8 cellular contexts compared by ENCODE assay signal in the genomic region with DNA sequence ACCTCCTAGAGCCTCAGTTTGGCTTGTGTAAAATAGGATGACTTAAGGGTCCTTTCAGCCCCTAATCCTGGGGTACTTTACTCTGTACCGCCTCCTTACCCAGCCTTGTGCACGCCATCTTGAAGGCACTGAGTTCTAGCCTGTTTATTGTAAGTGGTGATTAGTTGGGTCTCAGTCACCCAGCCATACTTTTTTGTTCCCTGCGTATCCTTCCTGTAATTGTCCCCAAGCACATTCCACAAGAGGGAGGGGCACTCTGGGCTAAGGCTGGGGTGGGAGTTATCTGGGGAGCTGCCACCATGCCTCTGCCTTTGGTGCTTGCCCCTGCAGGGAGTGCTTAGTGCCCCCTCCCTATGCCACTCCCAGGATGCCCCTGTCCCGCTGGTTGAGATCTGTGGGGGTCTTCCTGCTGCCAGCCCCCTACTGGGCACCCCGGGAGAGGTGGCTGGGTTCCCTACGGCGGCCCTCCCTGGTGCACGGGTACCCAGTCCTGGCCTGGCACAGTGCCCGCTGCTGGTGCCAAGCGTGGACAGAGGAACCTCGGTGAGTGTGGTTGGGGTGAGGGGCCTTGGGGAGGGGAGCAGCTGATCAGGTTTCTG. TPM values are rescaled to one million over a fixed set of nuclear protein-coding genes. Genes with fewer than 3 reads are reported as not detected.
A peak's percentile ranks its signal among the peaks of the same experiment; 100 is the strongest.
DNase-seq lines count a peak whose midpoint lies in the region; ATAC-seq, FAIRE-seq and TF ChIP-seq lines count a peak whose summit lies in the region.

No MANE protein-coding gene starts in this region.

- H3K27ac Mint-ChIP-seq in Calu3 (ENCODE audit: unreplicated experiment): peak overlapping the region; percentile 97

- H3K27me3 ChIP-seq in bronchial epithelial cell (ENCODE audit: control insufficient read depth, insufficient read depth, low read length) (no peaks in the 10 kb centered on the region), lower lobe of right lung (ENCODE audit: low read depth) (no peaks in the 10 kb centered on the region), transverse colon (no peaks in the 10 kb centered on the region)

- peaks cover 53% of the 10 kb centered on the region for H3K4me1 Mint-ChIP-seq in Calu3 (ENCODE audit: low read depth, unreplicated experiment)

- no TSS peak for BruUV-seq in Calu3 (replicated peaks; lab: Mats Ljungman, UMichigan)

- TF ChIP-seq POLR2A in transverse colon (IDR thresholded peaks at IDR 0.05): no peak

- in situ Hi-C loops in transverse colon (cut with MboI; ENCODE audit: low pct_ligation_motif_present in 1 of 4, low pct_unique_long_range_greater_than_20kb in 1 of 4, low sequenced_read_pairs in 3 of 4): loop anchor here in 2 of 4 donors (10.0 kb wide), 1 partner anchor 55 kb away; the partner anchor contains the start of gene ENTREP3 (in 2 of the 2)

- CTCF ChIA-PET in Calu3 (lab: Charles Lee): no interaction called here

- peak overlapping the region; percentile 96 for H3K4me3 ChIP-seq in LNCaP clone FGC (ENCODE audit: low read depth, low read length)
- H3K4me3 ChIP-seq in bronchial epithelial cell (ENCODE audit: low read depth, low read length): peak overlapping the region; percentile 66
- peak overlapping the region; percentile 90 for H3K4me3 ChIP-seq in lower lobe of right lung
- H3K4me3 ChIP-seq in transverse colon: peak overlapping the region; percentile 64 to 94 (median 80)

- no peaks in the 10 kb centered on the region for H3K9me3 Mint-ChIP-seq in Calu3 (ENCODE audit: low read depth, unreplicated experiment)

- no peak for TF ChIP-seq CTCF in Calu3 (IDR thresholded peaks at IDR 0.05; ENCODE audit: unreplicated experiment)
- TF ChIP-seq CTCF in LNCaP clone FGC (IDR thresholded peaks at IDR 0.05; ENCODE audit: control insufficient read depth, extremely low read depth, insufficient read depth): no peak
- TF ChIP-seq CTCF in bronchial epithelial cell (IDR thresholded peaks at IDR 0.05; ENCODE audit: insufficient read depth, low read length, severe bottlenecking): peak; percentile 1
- no peak for TF ChIP-seq CTCF in lower lobe of right lung (IDR thresholded peaks at IDR 0.05)
- TF ChIP-seq CTCF in transverse colon (IDR thresholded peaks at IDR 0.05): no peak

- no peak for TF ChIP-seq EP300 in transverse colon (IDR thresholded peaks at IDR 0.05; ENCODE audit: low read depth)

- ATAC-seq in lower lobe of right lung (peak; percentile 23 to 32), GM19324 (IDR thresholded peaks at IDR 0.05; ENCODE audit: low FRiP score, unreplicated experiment) (no peak), GM18861 (IDR thresholded peaks at IDR 0.05; ENCODE audit: unreplicated experiment) (no peak), GM21825 (IDR thresholded peaks at IDR 0.05; ENCODE audit: unreplicated experiment) (no peak)

- H3K4me1 ChIP-seq in lower lobe of right lung: peaks cover 38% of the 10 kb centered on the region
- peaks cover 10 to 33% (median 20%) of the 10 kb centered on the region in 4 donors for H3K4me1 ChIP-seq in transverse colon

- H3K4me3 Mint-ChIP-seq in Calu3 (ENCODE audit: low read depth, unreplicated experiment): peak overlapping the region; percentile 90

- intact Hi-C loops in Calu3 (cut with micrococcal nuclease; ENCODE audit: unreplicated experiment): no loop called here
- intact Hi-C loops in lower lobe of right lung (cut with DNase I): no loop called here
- intact Hi-C loops in transverse colon (cut with DNase I; ENCODE audit: low total_unique reads): no loop called here

- DNase-seq in Calu3: peak; percentile 74
- no peak for DNase-seq in LNCaP clone FGC (ENCODE audit: low read depth)
- DNase-seq in bronchial epithelial cell (ENCODE audit: low read depth): no peak
- DNase-seq in lower lobe of right lung: peak; percentile 73
- DNase-seq in transverse colon: peak; percentile 49

- H3K36me3 ChIP-seq in bronchial epithelial cell (ENCODE audit: control insufficient read depth, insufficient read depth, low read length): peaks cover 11% of the 10 kb centered on the region
- peaks cover 42% of the 10 kb centered on the region for H3K36me3 ChIP-seq in lower lobe of right lung
- no peaks in the 10 kb centered on the region for H3K36me3 ChIP-seq in transverse colon

- WGBS in transverse colon (ENCODE audit: low coverage in 1 of 2), 2 donors: 0 to 9% methylated on average over 2 to 8 of the region's 11 CpGs

- H3K9me3 ChIP-seq in lower lobe of right lung (no peaks in the 10 kb centered on the region), transverse colon (no peaks in the 10 kb centered on the region)

- H3K27me3 Mint-ChIP-seq in Calu3 (ENCODE audit: unreplicated experiment): no peaks in the 10 kb centered on the region

- H3K36me3 Mint-ChIP-seq in Calu3 (ENCODE audit: insufficient read depth, unreplicated experiment): peaks cover 63% of the 10 kb centered on the region

- H3K27ac ChIP-seq in lower lobe of right lung: peak overlapping the region; percentile 92
- peak overlapping the region; percentile 91 to 94 (median 94) for H3K27ac ChIP-seq in transverse colon

- no peak for FAIRE-seq in bronchial epithelial cell (lab: Jason Lieb, UNC)

RNA-seq across cellular contexts. Expression of gene FDPS, which starts 0.9 kb away (rescaled TPM):
- 329 and 410 TPM in 2 replicates for total RNA-seq in Calu3 (2022)
- 103 and 167 TPM in 2 replicates for total RNA-seq in bronchial epithelial cell
- total RNA-seq in lower lobe of right lung: 184 TPM
- 100 to 1,000 TPM in 2 of 4 donors, 10 to 100 TPM in 2; 73.7 to 158 (median 104) TPM for total RNA-seq in transverse colon

RNA-seq across cellular contexts. Expression of gene PKLR, which starts 8.3 kb away (rescaled TPM):
- total RNA-seq in Calu3 (2022) (not detected in 2 replicates), bronchial epithelial cell (not detected in 2 replicates), lower lobe of right lung (not detected), transverse colon (1 to 10 TPM in 1 of 4 donors, under 1 TPM in 2, not detected in 1; 0.40 to 5.6 (median 0.64) TPM)

RNA-seq across cellular contexts. Expression of gene RUSC1, which starts 11.2 kb away (rescaled TPM):
- 48.4 and 49.0 TPM in 2 replicates for total RNA-seq in Calu3 (2022)
- 13.2 and 20.6 TPM in 2 replicates for total RNA-seq in bronchial epithelial cell
- total RNA-seq in lower lobe of right lung: 27.6 TPM
- total RNA-seq in transverse colon: 100 to 1,000 TPM in 1 of 4 donors, 10 to 100 TPM in 3; 43.4 to 121 (median 65.5) TPM

RNA-seq across cellular contexts. Expression of gene HCN3, which starts 32.3 kb away (rescaled TPM):
- total RNA-seq in Calu3 (2022) (11.8 and 19.6 TPM in 2 replicates), bronchial epithelial cell (0.90 and 1.1 TPM in 2 replicates), lower lobe of right lung (4.2 TPM), transverse colon (10 to 100 TPM; 13.0 to 34.0 (median 22.2) TPM)

RNA-seq across cellular contexts. Expression of gene CLK2, which starts 36.2 kb away (rescaled TPM):
- total RNA-seq in Calu3 (2022) (78.5 and 79.4 TPM in 2 replicates), bronchial epithelial cell (19.7 and 23.4 TPM in 2 replicates), lower lobe of right lung (51.1 TPM), transverse colon (10 to 100 TPM; 31.9 to 92.9 (median 51.5) TPM)

Comparison
In these comparisons a context has a peak if more than half of its experiments do, and no peak if none do; other contexts are left out.
1. DNase-seq: peak in Calu3 (single experiment), lower lobe of right lung (single experiment) and transverse colon (single experiment); none in LNCaP clone FGC (single experiment) and bronchial epithelial cell (single experiment).
2. ATAC-seq: peak in lower lobe of right lung (2 of 2); none in GM19324 (single experiment), GM18861 (single experiment) and GM21825 (single experiment).
3. Peak in every context shown above with its lines, with median percentiles within 50 percentile points of each other: H3K4me3 ChIP-seq.